Comparison of ENCODE assay signal across 10 cellular contexts in genomic region chr9:105138306-105138801, GRCh38.
DNase-seq lines count a peak whose midpoint lies in the region; ATAC-seq and TF ChIP-seq lines count a peak whose summit lies in the region.
"Had no signal": no experiment of that assay in that cellular context is flagged by ENCODE, and none has a peak within 500 bp of the region (broad histone marks: within the 10 kb centered on the region; RNA-seq: fewer than 3 reads in every experiment).

No MANE protein-coding gene starts in this region.

- H3K36me3 ChIP-seq in GM23338 (ENCODE audit: insufficient read depth) = no peaks in the 10 kb centered on the region
- H3K36me3 ChIP-seq in osteoblast (ENCODE audit: insufficient read depth, low read length) = no peaks in the 10 kb centered on the region

- H3K36me3 Mint-ChIP-seq in GM23338 (ENCODE audit: low read depth) = no peaks in the 10 kb centered on the region
- H3K36me3 Mint-ChIP-seq: CD4-positive, CD25-positive, alpha-beta regulatory T cell had no signal

- TF ChIP-seq CTCF in GM23338 (conservative IDR thresholded peaks at IDR 0.05; ENCODE audit: low read depth in 2 of 2) (no peak), osteoblast (IDR thresholded peaks at IDR 0.05; ENCODE audit: extremely low read depth, low read depth, low read length) (no peak)

- H3K4me2 ChIP-seq in GM23338 (peak overlapping the region; percentile 56), osteoblast (ENCODE audit: insufficient read depth, low read length) (peak overlapping the region; percentile 32)

- H2AFZ ChIP-seq in GM23338 = no peak overlapping the region
- H2AFZ ChIP-seq in osteoblast (ENCODE audit: low read length) = peak overlapping the region; percentile 50

- peak; percentile 81 for ATAC-seq in GM23338
- ATAC-seq in stimulated activated naive CD8-positive, alpha-beta T cell treated with anti-CD3 and anti-CD28 coated beads, Interleukin-15, amount 100 ng/mL, for 72 hours = no peak
- ATAC-seq in HG02798 (IDR thresholded peaks at IDR 0.05; ENCODE audit: poor library complexity, unreplicated experiment) = no peak

- peak overlapping the region; percentile 93 for H3K27ac Mint-ChIP-seq in GM23338
- peak overlapping the region in 1 of 2 donors; percentile 80 for H3K27ac Mint-ChIP-seq in stimulated activated naive CD8-positive, alpha-beta T cell treated with anti-CD3 and anti-CD28 coated beads, Interleukin-15, amount 100 ng/mL, for 72 hours
- H3K27ac Mint-ChIP-seq: CD4-positive, CD25-positive, alpha-beta regulatory T cell had no signal

- H3F3A ChIP-seq in GM23338 (replicated peaks; ENCODE audit: low read depth) = no peaks in the 10 kb centered on the region

- H3K9me3 ChIP-seq in osteoblast (ENCODE audit: low read depth, low read length) = no peaks in the 10 kb centered on the region

- DNase-seq in GM23338 (ENCODE audit: low spot score) = peak; percentile 72
- DNase-seq in NCI-H774 (lab: John Stamatoyannopoulos, UW) = peak; percentile 18
- DNase-seq in foreskin melanocyte = peak; percentile 50
- peak; percentile 62 for DNase-seq in osteoblast (ENCODE audit: insufficient read length, low spot score, missing footprints)
- no peak for DNase-seq in NCI-H1694 (lab: John Stamatoyannopoulos, UW)
- DNase-seq in activated gamma-delta T cell treated with Interleukin-2 at 50 U/mL for 16 hours = no peak
- DNase-seq in stimulated activated naive CD8-positive, alpha-beta T cell treated with anti-CD3 and anti-CD28 coated beads, Interleukin-15, amount 100 ng/mL, for 72 hours = no peak
- DNase-seq: CD4-positive, CD25-positive, alpha-beta regulatory T cell; NCI-H1436 treated with DMSO at 0.1 percent for 48 hours had no signal

- H3K4me3 ChIP-seq in GM23338 (peak overlapping the region; percentile 24; the same call in 1 of the 2 replicates), osteoblast (ENCODE audit: insufficient read depth, low read length) (no peak overlapping the region)

- peaks cover 24% of the 10 kb centered on the region for H3K4me1 Mint-ChIP-seq in GM23338
- peaks cover 14% of the 10 kb centered on the region for H3K4me1 Mint-ChIP-seq in stimulated activated naive CD8-positive, alpha-beta T cell treated with anti-CD3 and anti-CD28 coated beads, Interleukin-15, amount 100 ng/mL, for 72 hours

- H3K27me3 Mint-ChIP-seq in GM23338 (ENCODE audit: insufficient read depth, low read depth, poor library complexity) = peaks cover 13% of the 10 kb centered on the region
- peaks cover 13% of the 10 kb centered on the region for H3K27me3 Mint-ChIP-seq in stimulated activated naive CD8-positive, alpha-beta T cell treated with anti-CD3 and anti-CD28 coated beads, Interleukin-15, amount 100 ng/mL, for 72 hours
- H3K27me3 Mint-ChIP-seq: CD4-positive, CD25-positive, alpha-beta regulatory T cell had no signal

- no peak overlapping the region; the same call in 2 of the 3 replicates for H3K4me3 Mint-ChIP-seq in GM23338
- no peak overlapping the region for H3K4me3 Mint-ChIP-seq in stimulated activated naive CD8-positive, alpha-beta T cell treated with anti-CD3 and anti-CD28 coated beads, Interleukin-15, amount 100 ng/mL, for 72 hours
- H3K4me3 Mint-ChIP-seq: CD4-positive, CD25-positive, alpha-beta regulatory T cell had no signal

- H3K27ac ChIP-seq in GM23338 (ENCODE audit: low read depth) = peak overlapping the region; percentile 64
- no peak overlapping the region for H3K27ac ChIP-seq in osteoblast (ENCODE audit: low read depth, low read length)

- H3K9me3 Mint-ChIP-seq in GM23338 = peaks cover 3% of the 10 kb centered on the region; the same call in 1 of the 3 replicates
- H3K9me3 Mint-ChIP-seq in stimulated activated naive CD8-positive, alpha-beta T cell treated with anti-CD3 and anti-CD28 coated beads, Interleukin-15, amount 100 ng/mL, for 72 hours = no peaks in the 10 kb centered on the region
- H3K9me3 Mint-ChIP-seq: CD4-positive, CD25-positive, alpha-beta regulatory T cell had no signal

- H3K79me2 ChIP-seq in GM23338 (replicated peaks; ENCODE audit: insufficient read depth) (no peaks in the 10 kb centered on the region), osteoblast (ENCODE audit: insufficient read depth, low read length) (no peaks in the 10 kb centered on the region)

- H4K20me1 ChIP-seq in GM23338 (replicated peaks; ENCODE audit: insufficient read depth) (no peaks in the 10 kb centered on the region), osteoblast (ENCODE audit: insufficient read depth, low read length) (no peaks in the 10 kb centered on the region)

- H3K27me3 ChIP-seq in GM23338 (ENCODE audit: insufficient read depth) (no peaks in the 10 kb centered on the region), osteoblast (ENCODE audit: insufficient read depth, low read length) (no peaks in the 10 kb centered on the region)

- peaks cover 18% of the 10 kb centered on the region for H3K4me1 ChIP-seq in GM23338 (ENCODE audit: insufficient read depth)
- peaks cover 34% of the 10 kb centered on the region for H3K4me1 ChIP-seq in osteoblast (ENCODE audit: insufficient read depth, low read length)

- peaks cover 9% of the 10 kb centered on the region for H3K9me2 ChIP-seq in GM23338 (ENCODE audit: insufficient read depth)

TF ChIP-seq in GM23338, 12 proteins besides CTCF, POLR2A, EP300 and RAD21:
- TF ChIP-seq CREB1 (CRISPR knock-in tag; IDR thresholded peaks at IDR 0.05; ENCODE audit: low read depth) (no peak), NANOG (IDR thresholded peaks at IDR 0.05; ENCODE audit: borderline replicate concordance) (peak; percentile 52; the same call in 1 of the 2 replicates)

Comparison
In these comparisons a context has a peak if more than half of its experiments do, and no peak if none do; other contexts are left out.
1. DNase-seq: peak in GM23338 (single experiment), NCI-H774 (single experiment), foreskin melanocyte (single experiment) and osteoblast (single experiment); none in NCI-H1694 (single experiment), activated gamma-delta T cell treated with Interleukin-2 at 50 U/mL for 16 hours (single experiment) and stimulated activated naive CD8-positive, alpha-beta T cell treated with anti-CD3 and anti-CD28 coated beads, Interleukin-15, amount 100 ng/mL, for 72 hours (0 of 2).